Comparison of ENCODE assay signal across 31 cellular contexts in the genomic region with DNA sequence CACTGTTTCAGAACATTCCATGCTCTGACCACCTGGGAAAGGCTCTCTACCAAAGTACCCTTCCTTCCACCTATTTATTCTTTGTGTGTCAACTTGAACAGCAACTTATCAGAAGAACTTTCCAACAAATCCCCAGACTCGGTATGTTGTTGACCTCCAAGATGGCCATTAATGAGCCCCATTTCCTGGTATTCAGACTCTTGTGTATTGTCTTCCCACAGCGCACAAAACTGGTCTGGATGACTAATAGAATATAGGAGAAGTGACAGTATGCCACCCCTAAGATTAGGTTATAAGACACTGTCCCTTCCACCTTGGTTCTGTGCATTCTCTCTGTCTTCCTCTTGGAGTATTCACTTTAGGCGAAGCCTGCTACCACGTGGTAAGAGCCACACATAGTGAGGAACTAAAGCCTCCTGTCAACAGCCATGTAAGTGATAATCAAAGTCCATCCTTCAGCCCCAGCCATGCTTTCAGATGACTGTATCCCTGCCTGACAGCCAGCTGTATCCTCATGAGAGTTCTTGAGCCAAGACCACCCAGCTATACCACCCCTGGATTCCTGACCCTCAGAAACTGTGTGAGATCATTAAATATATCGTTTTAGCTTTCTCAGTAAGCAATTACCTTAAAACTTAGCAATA.
"Had no signal": no experiment of that assay in that cellular context is flagged by ENCODE, and none has a peak within 500 bp of the region (broad histone marks: within the 10 kb centered on the region; RNA-seq: fewer than 3 reads in every experiment).

No MANE protein-coding gene starts in this region.

- H3K4me1 ChIP-seq: foreskin keratinocyte had no signal

- DNase-seq: activated B cell treated with CpG ODN at 0.5 μM for 24 hours; activated CD4-positive, alpha-beta T cell treated with anti-CD3 and anti-CD28 coated beads for 48 hours; activated CD4-positive, alpha-beta T cell treated with anti-CD3 and anti-CD28 coated beads, Interleukin-2, amount 50 U/mL, for 1 hour; activated CD4-positive, alpha-beta T cell treated with anti-CD3 and anti-CD28 coated beads, Interleukin-2, amount 50 U/mL, for 48 hours; activated CD8-positive, alpha-beta memory T cell treated with anti-CD3 and anti-CD28 coated beads for 24 hours; activated CD8-positive, alpha-beta T cell treated with anti-CD3 and anti-CD28 coated beads for 36 hours; activated effector memory CD4-positive, alpha-beta T cell treated with Interleukin-2 at 50 U/mL for 16 hours; activated gamma-delta T cell treated with Interleukin-2 at 50 U/mL for 16 hours; activated naive CD4-positive, alpha-beta T cell treated with anti-CD3 and anti-CD28 coated beads, Interleukin-2, amount 50 U/mL, for 16 hours; activated naive CD4-positive, alpha-beta T cell treated with Interleukin-2 at 50 U/mL for 16 hours; activated T-cell treated with anti-CD3 and anti-CD28 coated beads, Interleukin-2, amount 50 U/mL, for 4 hours; amniotic stem cell; anterior cingulate cortex; brain microvascular endothelial cell; caudate nucleus; cortex of kidney; effector CD8-positive, alpha-beta T cell; foreskin keratinocyte; gastrocnemius medialis; glutamatergic neuron; T-helper 1 cell; T-helper 17 cell; T1000; WERI-Rb-1 had no signal

- H3K27me3 ChIP-seq: brain microvascular endothelial cell, esophagus muscularis mucosa, foreskin keratinocyte, gastrocnemius medialis had no signal

- H3K36me3 ChIP-seq: brain microvascular endothelial cell, esophagus muscularis mucosa, gastrocnemius medialis, WERI-Rb-1 had no signal

- H3K9me3 ChIP-seq: esophagus muscularis mucosa, gastrocnemius medialis had no signal

- FAIRE-seq: astrocyte, bronchial epithelial cell, colon, endometrium had no signal

- ATAC-seq: activated CD4-positive, CD25-positive, alpha-beta regulatory T cell treated with anti-CD3 and anti-CD28 coated beads, Interleukin-2, amount 50 U/mL, for 24 hours; activated CD8-positive, alpha-beta T cell treated with anti-CD3 and anti-CD28 coated beads for 36 hours; activated T-cell treated with anti-CD3 and anti-CD28 coated beads, Interleukin-2, amount 50 U/mL, for 4 hours; activated T-helper 17 cell treated with anti-CD3 and anti-CD28 coated beads, Interleukin-2, amount 50 U/mL, for 72 hours; foreskin keratinocyte; gastrocnemius medialis; T-helper 17 cell had no signal

- H3K4me3 ChIP-seq: esophagus muscularis mucosa, gastrocnemius medialis had no signal

- H3K27ac ChIP-seq: brain microvascular endothelial cell, esophagus muscularis mucosa, foreskin keratinocyte, gastrocnemius medialis, WERI-Rb-1 had no signal
